20 cellular contexts compared by ENCODE assay signal in the genomic region with DNA sequence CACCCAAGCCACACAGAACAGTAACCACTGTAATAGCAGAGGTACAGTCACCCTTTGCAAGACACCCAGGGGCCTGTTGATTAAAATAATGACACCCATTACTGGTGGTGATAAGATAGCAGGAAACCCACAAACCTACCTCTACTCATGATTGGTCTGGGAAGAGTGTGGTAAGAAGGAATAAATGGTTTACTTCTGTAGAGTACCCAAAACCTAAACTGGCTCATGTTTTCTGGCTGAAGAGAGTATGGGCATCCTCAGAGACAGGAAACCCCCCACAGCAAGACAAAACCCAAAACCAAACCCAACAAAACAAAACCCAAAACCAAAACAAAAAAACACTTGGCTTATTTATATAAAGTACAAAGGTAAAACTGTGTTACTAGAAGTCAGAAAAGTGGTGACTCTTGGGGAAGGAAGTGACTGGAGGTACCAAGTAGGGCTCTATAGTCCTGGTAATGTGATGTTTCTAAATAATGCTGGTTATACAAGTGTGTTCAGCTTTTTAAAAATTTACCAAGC. TPM values are rescaled to one million over a fixed set of nuclear protein-coding genes. Genes with fewer than 3 reads are reported as not detected.
DNase-seq lines count a peak whose midpoint lies in the region; ATAC-seq and TF ChIP-seq lines count a peak whose summit lies in the region.
"Had no signal": no experiment of that assay in that cellular context is flagged by ENCODE, and none has a peak within 500 bp of the region (broad histone marks: within the 10 kb centered on the region; RNA-seq: fewer than 3 reads in every experiment).

No MANE protein-coding gene starts in this region.

- no peaks in the 10 kb centered on the region for H3K9me3 Mint-ChIP-seq in activated CD4-positive, alpha-beta T cell treated with anti-CD3 and anti-CD28 coated beads, Interleukin-2, amount 10 ng/mL, durations not matched to agents 7 days and 5 days
- no peaks in the 10 kb centered on the region for H3K9me3 Mint-ChIP-seq in natural killer cell
- H3K9me3 Mint-ChIP-seq: mesothelial cell of epicardium had no signal

- peaks cover 4% of the 10 kb centered on the region for H3K36me3 Mint-ChIP-seq in activated CD4-positive, alpha-beta T cell treated with anti-CD3 and anti-CD28 coated beads, Interleukin-2, amount 10 ng/mL, durations not matched to agents 7 days and 5 days (ENCODE audit: low read depth)
- H3K36me3 Mint-ChIP-seq in natural killer cell, result no peaks in the 10 kb centered on the region

- H3K36me3 ChIP-seq in colonic mucosa, result no peaks in the 10 kb centered on the region

- no peaks in the 10 kb centered on the region for H3K27me3 ChIP-seq in colonic mucosa
- H3K27me3 ChIP-seq: hepatocyte, neutrophil, right atrium auricular region, stomach had no signal

- no peaks in the 10 kb centered on the region for H3K9me3 ChIP-seq in colonic mucosa
- H3K9me3 ChIP-seq: neutrophil, right atrium auricular region, stomach had no signal

- CTCF ChIA-PET in activated CD4-positive, alpha-beta T cell treated with anti-CD3 and anti-CD28 coated beads, Interleukin-2, amount 10 ng/mL, durations not matched to agents 7 days and 5 days (lab: Charles Lee), result no interaction called here

- no peak overlapping the region for H3K27ac ChIP-seq in colonic mucosa
- H3K27ac ChIP-seq: hepatocyte, neutrophil, right atrium auricular region, stomach, VCaP had no signal

- peak; percentile 42 for DNase-seq in activated CD4-positive, alpha-beta T cell treated with anti-CD3 and anti-CD28 coated beads, Interleukin-2, amount 10 ng/mL, durations not matched to agents 7 days and 5 days
- DNase-seq in activated CD4-positive, alpha-beta T cell treated with anti-CD3 and anti-CD28 coated beads for 4 hours, result no peak
- DNase-seq in activated gamma-delta T cell treated with anti-CD3 and anti-CD28 coated beads, Interleukin-2, amount 50 U/mL, for 16 hours (ENCODE audit: low read depth), result peak; percentile 11
- no peak for DNase-seq in natural killer cell
- no peak for DNase-seq in colonic mucosa
- DNase-seq in dedifferentiated amniotic fluid mesenchymal stem cell (ENCODE audit: extremely low spot score), result no peak
- DNase-seq: C1 segment of cervical spinal cord; DMS53; NCI-H146; NCI-H345; NK-92 treated with Interleukin-12 subunit alpha and Interleukin-12 subunit beta, amount 100 ng/mL, for 24 hours; RPMI8226; stomach had no signal

- peak overlapping the region; percentile 79 for H3K27ac Mint-ChIP-seq in activated CD4-positive, alpha-beta T cell treated with anti-CD3 and anti-CD28 coated beads, Interleukin-2, amount 10 ng/mL, durations not matched to agents 7 days and 5 days
- peak overlapping the region; percentile 78 to 90 for H3K27ac Mint-ChIP-seq in natural killer cell
- H3K27ac Mint-ChIP-seq: mesothelial cell of epicardium had no signal

- H3K27me3 Mint-ChIP-seq in activated CD4-positive, alpha-beta T cell treated with anti-CD3 and anti-CD28 coated beads, Interleukin-2, amount 10 ng/mL, durations not matched to agents 7 days and 5 days, result no peaks in the 10 kb centered on the region
- H3K27me3 Mint-ChIP-seq in natural killer cell (ENCODE audit: low read depth in 2 of 2), result peaks cover 0 to 6% of the 10 kb centered on the region in 2 donors

- peak; percentile 51 for ATAC-seq in HG02981 (IDR thresholded peaks at IDR 0.05; ENCODE audit: unreplicated experiment)
- peak; percentile 85 to 92 (median 89) for ATAC-seq in natural killer cell
- ATAC-seq in GM21423 (IDR thresholded peaks at IDR 0.05; ENCODE audit: unreplicated experiment), result no peak

- H3K4me3 Mint-ChIP-seq in activated CD4-positive, alpha-beta T cell treated with anti-CD3 and anti-CD28 coated beads, Interleukin-2, amount 10 ng/mL, durations not matched to agents 7 days and 5 days, result peak overlapping the region; percentile 42
- H3K4me3 Mint-ChIP-seq in natural killer cell, result peak overlapping the region; percentile 73
- H3K4me3 Mint-ChIP-seq: mesothelial cell of epicardium had no signal

- TF ChIP-seq CTCF in natural killer cell (IDR thresholded peaks at IDR 0.05), result no peak
- no peak for TF ChIP-seq CTCF in colonic mucosa (IDR thresholded peaks at IDR 0.05)

- no peak overlapping the region for H3K9ac ChIP-seq in colonic mucosa (ENCODE audit: low read depth in 2 of 2, low read length in 2 of 2)

- no peaks in the 10 kb centered on the region for H3K4me1 ChIP-seq in colonic mucosa
- H3K4me1 ChIP-seq: right atrium auricular region had no signal

- no peak overlapping the region for H3K4me3 ChIP-seq in colonic mucosa
- H3K4me3 ChIP-seq: hepatocyte, right atrium auricular region, stomach had no signal

- H3K4me1 Mint-ChIP-seq in activated CD4-positive, alpha-beta T cell treated with anti-CD3 and anti-CD28 coated beads, Interleukin-2, amount 10 ng/mL, durations not matched to agents 7 days and 5 days, result peaks cover 26% of the 10 kb centered on the region
- H3K4me1 Mint-ChIP-seq in natural killer cell, result peaks cover 23 to 25% of the 10 kb centered on the region in 2 donors

- POLR2A ChIA-PET in activated CD4-positive, alpha-beta T cell treated with anti-CD3 and anti-CD28 coated beads, Interleukin-2, amount 10 ng/mL, durations not matched to agents 7 days and 5 days (lab: Charles Lee), result no interaction called here

- intact Hi-C loops in natural killer cell (cut with micrococcal nuclease) (loop anchor here (2.0 kb wide), 1 partner anchor 35 kb away; no protein-coding TSS in a partner anchor), colonic mucosa (cut with DNase I) (no loop called here)

RNA-seq across cellular contexts. Expression of gene DNAJB12, which starts 15.5 kb away (rescaled TPM):
- total RNA-seq in activated CD4-positive, alpha-beta T cell treated with anti-CD3 and anti-CD28 coated beads, Interleukin-2, amount 10 ng/mL, durations not matched to agents 7 days and 5 days, result 10 to 100 TPM; 31.8 to 34.5 TPM
- total RNA-seq in natural killer cell, result 10 to 100 TPM; 47.3 to 54.2 (median 48.7) TPM
- 10 to 100 TPM; 29.4 to 37.9 TPM for total RNA-seq in colonic mucosa

Comparison
In these comparisons a context has a peak if more than half of its experiments do, and no peak if none do; other contexts are left out.
1. DNase-seq: peak in activated CD4-positive, alpha-beta T cell treated with anti-CD3 and anti-CD28 coated beads, Interleukin-2, amount 10 ng/mL, durations not matched to agents 7 days and 5 days (single experiment) and activated gamma-delta T cell treated with anti-CD3 and anti-CD28 coated beads, Interleukin-2, amount 50 U/mL, for 16 hours (single experiment); none in activated CD4-positive, alpha-beta T cell treated with anti-CD3 and anti-CD28 coated beads for 4 hours (0 of 2), natural killer cell (single experiment), colonic mucosa (single experiment) and dedifferentiated amniotic fluid mesenchymal stem cell (single experiment).